In genomic region chr14:23654231-23654630, GRCh38 we compare ENCODE assay signal across 27 cellular contexts. TPM values are rescaled to one million over a fixed set of nuclear protein-coding genes. Genes with fewer than 3 reads are reported as not detected.
"Had no signal": no experiment of that assay in that cellular context is flagged by ENCODE, and none has a peak within 500 bp of the region (broad histone marks: within the 10 kb centered on the region; RNA-seq: fewer than 3 reads in every experiment).

No MANE protein-coding gene starts in this region.

- DNase-seq: central memory CD4-positive, alpha-beta T cell; cortex of kidney; dorsolateral prefrontal cortex; effector CD8-positive, alpha-beta T cell; gastrocnemius medialis; heart right ventricle; kidney; left cardiac atrium; left ventricle myocardium inferior; mesenchymal stem cell; naive B cell; posterior cingulate gyrus; stimulated activated CD4-positive, alpha-beta T cell treated with anti-CD3 and anti-CD28 coated beads, Interleukin-4, amount 100 ng/mL, for 1 hour; stimulated activated CD8-positive, alpha-beta memory T cell treated with anti-CD3 and anti-CD28 coated beads, Interleukin-4, amount 100 ng/mL, for 48 hours; tibial artery; upper lobe of right lung had no signal

- H3K27ac ChIP-seq: dorsolateral prefrontal cortex, epithelial cell of prostate, esophagus muscularis mucosa, gastrocnemius medialis, heart right ventricle, left ventricle myocardium inferior, right atrium auricular region, tibial artery, upper lobe of right lung had no signal

- H3K36me3 ChIP-seq: esophagus muscularis mucosa, gastrocnemius medialis, heart right ventricle, left ventricle myocardium inferior, right atrium auricular region, tibial artery, upper lobe of right lung had no signal

- FAIRE-seq: endometrium, kidney had no signal

- ATAC-seq: gastrocnemius medialis; heart right ventricle; left cardiac atrium; stimulated activated memory B cell treated with anti-CD40 and anti-IgM and Interleukin-4, amounts not matched to agents 10 μg/mL and 1 μg/mL and 100 μg/mL, for 72 hours; upper lobe of right lung had no signal

- H3K27me3 Mint-ChIP-seq: stimulated activated naive CD8-positive, alpha-beta T cell treated with anti-CD3 and anti-CD28 coated beads, Interleukin-15, Interleukin-2, amounts not matched to agents 100 ng/mL and 50 ng/mL, for 24 hours had no signal

- H3K9me3 Mint-ChIP-seq: neural crest cell; stimulated activated memory B cell treated with anti-CD40 and anti-IgM and Interleukin-4, amounts not matched to agents 10 μg/mL and 1 μg/mL and 100 μg/mL, for 72 hours; stimulated activated naive CD8-positive, alpha-beta T cell treated with anti-CD3 and anti-CD28 coated beads, Interleukin-15, Interleukin-2, amounts not matched to agents 100 ng/mL and 50 ng/mL, for 24 hours had no signal

- H3K9me3 ChIP-seq: esophagus muscularis mucosa, gastrocnemius medialis, heart right ventricle, left ventricle myocardium inferior, right atrium auricular region, tibial artery, upper lobe of right lung had no signal

- H3K4me3 Mint-ChIP-seq: naive B cell; neural crest cell; stimulated activated memory B cell treated with anti-CD40 and anti-IgM and Interleukin-4, amounts not matched to agents 10 μg/mL and 1 μg/mL and 100 μg/mL, for 72 hours; stimulated activated naive CD8-positive, alpha-beta T cell treated with anti-CD3 and anti-CD28 coated beads, Interleukin-15, Interleukin-2, amounts not matched to agents 100 ng/mL and 50 ng/mL, for 24 hours had no signal

- H3K36me3 Mint-ChIP-seq: naive B cell; stimulated activated memory B cell treated with anti-CD40 and anti-IgM and Interleukin-4, amounts not matched to agents 10 μg/mL and 1 μg/mL and 100 μg/mL, for 72 hours had no signal

- H3K4me1 Mint-ChIP-seq: naive B cell; neural crest cell; stimulated activated memory B cell treated with anti-CD40 and anti-IgM and Interleukin-4, amounts not matched to agents 10 μg/mL and 1 μg/mL and 100 μg/mL, for 72 hours had no signal

- H3K4me3 ChIP-seq: dorsolateral prefrontal cortex, esophagus muscularis mucosa, gastrocnemius medialis, heart right ventricle, left ventricle myocardium inferior, lung, right atrium auricular region, smooth muscle cell, tibial artery, upper lobe of right lung had no signal

- H3K27me3 ChIP-seq: dorsolateral prefrontal cortex, esophagus muscularis mucosa, gastrocnemius medialis, right atrium auricular region, upper lobe of right lung had no signal

- H3K4me2 ChIP-seq: smooth muscle cell had no signal

- H3K4me1 ChIP-seq: esophagus muscularis mucosa, gastrocnemius medialis, heart right ventricle, right atrium auricular region, tibial artery, upper lobe of right lung had no signal

- H3K27ac Mint-ChIP-seq: stimulated activated memory B cell treated with anti-CD40 and anti-IgM and Interleukin-4, amounts not matched to agents 10 μg/mL and 1 μg/mL and 100 μg/mL, for 72 hours; stimulated activated naive CD8-positive, alpha-beta T cell treated with anti-CD3 and anti-CD28 coated beads, Interleukin-15, Interleukin-2, amounts not matched to agents 100 ng/mL and 50 ng/mL, for 24 hours had no signal

RNA-seq across cellular contexts. Expression of gene DHRS2, which starts 18.1 kb away (rescaled TPM):
- total RNA-seq: gastrocnemius medialis, heart right ventricle, left cardiac atrium, left ventricle myocardium inferior, neural crest cell, osteocyte, right atrium auricular region, temporal lobe had no signal
